In the genomic region with DNA sequence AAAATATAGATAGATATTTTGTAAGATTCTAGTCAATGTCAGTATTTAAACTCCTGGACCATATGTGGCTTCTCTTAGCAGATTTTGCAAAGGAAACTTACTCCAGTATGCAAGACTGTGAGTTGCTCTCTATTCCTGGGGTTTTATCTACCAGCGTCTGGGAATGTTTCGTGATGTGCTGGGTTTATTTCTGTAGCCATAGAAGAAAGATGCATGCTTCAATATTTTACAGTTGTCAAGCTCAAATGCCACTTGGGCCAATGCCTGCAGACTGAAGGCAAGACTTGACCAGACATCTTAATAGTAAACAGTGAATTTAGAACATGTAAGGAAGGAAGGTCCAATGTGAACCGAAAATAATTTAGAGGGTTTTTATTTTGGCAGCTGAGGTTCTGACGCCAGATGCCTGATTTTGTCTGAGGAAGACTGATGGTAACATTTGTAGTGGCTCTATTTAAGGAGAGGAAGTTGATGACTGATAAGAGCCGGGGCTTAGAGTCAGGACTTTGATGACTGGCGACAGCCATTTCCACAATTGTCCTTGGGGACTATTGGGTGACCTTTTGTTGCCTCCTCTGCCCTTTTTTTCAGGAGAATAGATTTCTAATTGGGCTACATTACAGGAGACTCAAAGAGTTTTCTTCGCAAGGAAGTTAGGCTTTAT, we compare ENCODE assay signal across 1 cellular context.
TF ChIP-seq lines count a peak whose summit lies in the region.

No MANE protein-coding gene starts in this region.

TF ChIP-seq in HepG2, 621 proteins besides CTCF, POLR2A, EP300 and RAD21 (continued from another document):
- TF ChIP-seq, protein P1, sequence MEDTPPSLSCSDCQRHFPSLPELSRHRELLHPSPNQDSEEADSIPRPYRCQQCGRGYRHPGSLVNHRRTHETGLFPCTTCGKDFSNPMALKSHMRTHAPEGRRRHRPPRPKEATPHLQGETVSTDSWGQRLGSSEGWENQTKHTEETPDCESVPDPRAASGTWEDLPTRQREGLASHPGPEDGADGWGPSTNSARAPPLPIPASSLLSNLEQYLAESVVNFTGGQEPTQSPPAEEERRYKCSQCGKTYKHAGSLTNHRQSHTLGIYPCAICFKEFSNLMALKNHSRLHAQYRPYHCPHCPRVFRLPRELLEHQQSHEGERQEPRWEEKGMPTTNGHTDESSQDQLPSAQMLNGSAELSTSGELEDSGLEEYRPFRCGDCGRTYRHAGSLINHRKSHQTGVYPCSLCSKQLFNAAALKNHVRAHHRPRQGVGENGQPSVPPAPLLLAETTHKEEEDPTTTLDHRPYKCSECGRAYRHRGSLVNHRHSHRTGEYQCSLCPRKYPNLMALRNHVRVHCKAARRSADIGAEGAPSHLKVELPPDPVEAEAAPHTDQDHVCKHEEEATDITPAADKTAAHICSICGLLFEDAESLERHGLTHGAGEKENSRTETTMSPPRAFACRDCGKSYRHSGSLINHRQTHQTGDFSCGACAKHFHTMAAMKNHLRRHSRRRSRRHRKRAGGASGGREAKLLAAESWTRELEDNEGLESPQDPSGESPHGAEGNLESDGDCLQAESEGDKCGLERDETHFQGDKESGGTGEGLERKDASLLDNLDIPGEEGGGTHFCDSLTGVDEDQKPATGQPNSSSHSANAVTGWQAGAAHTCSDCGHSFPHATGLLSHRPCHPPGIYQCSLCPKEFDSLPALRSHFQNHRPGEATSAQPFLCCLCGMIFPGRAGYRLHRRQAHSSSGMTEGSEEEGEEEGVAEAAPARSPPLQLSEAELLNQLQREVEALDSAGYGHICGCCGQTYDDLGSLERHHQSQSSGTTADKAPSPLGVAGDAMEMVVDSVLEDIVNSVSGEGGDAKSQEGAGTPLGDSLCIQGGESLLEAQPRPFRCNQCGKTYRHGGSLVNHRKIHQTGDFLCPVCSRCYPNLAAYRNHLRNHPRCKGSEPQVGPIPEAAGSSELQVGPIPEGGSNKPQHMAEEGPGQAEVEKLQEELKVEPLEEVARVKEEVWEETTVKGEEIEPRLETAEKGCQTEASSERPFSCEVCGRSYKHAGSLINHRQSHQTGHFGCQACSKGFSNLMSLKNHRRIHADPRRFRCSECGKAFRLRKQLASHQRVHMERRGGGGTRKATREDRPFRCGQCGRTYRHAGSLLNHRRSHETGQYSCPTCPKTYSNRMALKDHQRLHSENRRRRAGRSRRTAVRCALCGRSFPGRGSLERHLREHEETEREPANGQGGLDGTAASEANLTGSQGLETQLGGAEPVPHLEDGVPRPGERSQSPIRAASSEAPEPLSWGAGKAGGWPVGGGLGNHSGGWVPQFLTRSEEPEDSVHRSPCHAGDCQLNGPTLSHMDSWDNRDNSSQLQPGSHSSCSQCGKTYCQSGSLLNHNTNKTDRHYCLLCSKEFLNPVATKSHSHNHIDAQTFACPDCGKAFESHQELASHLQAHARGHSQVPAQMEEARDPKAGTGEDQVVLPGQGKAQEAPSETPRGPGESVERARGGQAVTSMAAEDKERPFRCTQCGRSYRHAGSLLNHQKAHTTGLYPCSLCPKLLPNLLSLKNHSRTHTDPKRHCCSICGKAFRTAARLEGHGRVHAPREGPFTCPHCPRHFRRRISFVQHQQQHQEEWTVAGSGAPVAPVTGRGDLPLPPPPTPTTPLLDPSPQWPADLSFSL (CRISPR knock-in tag; IDR thresholded peaks at IDR 0.05): no peak
- no peak for TF ChIP-seq RBM22 (optimal IDR thresholded peaks at IDR 0.05; ENCODE audit: low read length)
- no peak for TF ChIP-seq MAZ (IDR thresholded peaks at IDR 0.05; ENCODE audit: borderline replicate concordance, low read depth, low read length)
- no peak for TF ChIP-seq MAZ (CRISPR knock-in tag; IDR thresholded peaks at IDR 0.05; ENCODE audit: low read depth)
- no peak for TF ChIP-seq PITX1 (CRISPR knock-in tag; IDR thresholded peaks at IDR 0.05)
- TF ChIP-seq, protein P2, sequence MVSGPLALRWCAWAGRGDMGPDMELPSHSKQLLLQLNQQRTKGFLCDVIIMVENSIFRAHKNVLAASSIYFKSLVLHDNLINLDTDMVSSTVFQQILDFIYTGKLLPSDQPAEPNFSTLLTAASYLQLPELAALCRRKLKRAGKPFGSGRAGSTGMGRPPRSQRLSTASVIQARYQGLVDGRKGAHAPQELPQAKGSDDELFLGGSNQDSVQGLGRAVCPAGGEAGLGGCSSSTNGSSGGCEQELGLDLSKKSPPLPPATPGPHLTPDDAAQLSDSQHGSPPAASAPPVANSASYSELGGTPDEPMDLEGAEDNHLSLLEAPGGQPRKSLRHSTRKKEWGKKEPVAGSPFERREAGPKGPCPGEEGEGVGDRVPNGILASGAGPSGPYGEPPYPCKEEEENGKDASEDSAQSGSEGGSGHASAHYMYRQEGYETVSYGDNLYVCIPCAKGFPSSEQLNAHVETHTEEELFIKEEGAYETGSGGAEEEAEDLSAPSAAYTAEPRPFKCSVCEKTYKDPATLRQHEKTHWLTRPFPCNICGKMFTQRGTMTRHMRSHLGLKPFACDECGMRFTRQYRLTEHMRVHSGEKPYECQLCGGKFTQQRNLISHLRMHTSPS (CRISPR knock-in tag; IDR thresholded peaks at IDR 0.05; ENCODE audit: low read depth): no peak
- TF ChIP-seq, protein P3, sequence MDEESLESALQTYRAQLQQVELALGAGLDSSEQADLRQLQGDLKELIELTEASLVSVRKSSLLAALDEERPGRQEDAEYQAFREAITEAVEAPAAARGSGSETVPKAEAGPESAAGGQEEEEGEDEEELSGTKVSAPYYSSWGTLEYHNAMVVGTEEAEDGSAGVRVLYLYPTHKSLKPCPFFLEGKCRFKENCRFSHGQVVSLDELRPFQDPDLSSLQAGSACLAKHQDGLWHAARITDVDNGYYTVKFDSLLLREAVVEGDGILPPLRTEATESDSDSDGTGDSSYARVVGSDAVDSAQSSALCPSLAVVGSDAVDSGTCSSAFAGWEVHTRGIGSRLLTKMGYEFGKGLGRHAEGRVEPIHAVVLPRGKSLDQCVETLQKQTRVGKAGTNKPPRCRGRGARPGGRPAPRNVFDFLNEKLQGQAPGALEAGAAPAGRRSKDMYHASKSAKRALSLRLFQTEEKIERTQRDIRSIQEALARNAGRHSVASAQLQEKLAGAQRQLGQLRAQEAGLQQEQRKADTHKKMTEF (CRISPR knock-in tag; IDR thresholded peaks at IDR 0.05): no peak
- no peak for TF ChIP-seq ZNF263 (CRISPR knock-in tag; IDR thresholded peaks at IDR 0.05)
- TF ChIP-seq ZNF333 (CRISPR knock-in tag; IDR thresholded peaks at IDR 0.05; ENCODE audit: borderline replicate concordance): no peak
- no peak for TF ChIP-seq MED1 (CRISPR knock-in tag; IDR thresholded peaks at IDR 0.05)
- no peak for TF ChIP-seq KDM4B (CRISPR knock-in tag; IDR thresholded peaks at IDR 0.05)
- TF ChIP-seq, protein P4, sequence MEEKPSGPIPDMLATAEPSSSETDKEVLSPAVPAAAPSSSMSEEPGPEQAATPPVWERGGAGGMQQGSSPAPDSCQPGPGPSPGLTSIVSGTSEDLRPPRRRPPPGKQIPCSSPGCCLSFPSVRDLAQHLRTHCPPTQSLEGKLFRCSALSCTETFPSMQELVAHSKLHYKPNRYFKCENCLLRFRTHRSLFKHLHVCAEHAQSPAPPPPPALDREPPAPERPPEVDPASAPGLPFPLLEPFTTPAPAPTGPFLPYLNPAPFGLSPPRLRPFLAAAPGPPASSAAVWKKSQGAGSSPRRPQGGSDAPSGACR (CRISPR knock-in tag; IDR thresholded peaks at IDR 0.05): no peak
